ENCODE assay signal across 7 cellular contexts in genomic region chr6:36545767-36546663, GRCh38. TPM values are rescaled to one million over a fixed set of nuclear protein-coding genes. Genes with fewer than 3 reads are reported as not detected.
DNase-seq lines count a peak whose midpoint lies in the region; ATAC-seq and TF ChIP-seq lines count a peak whose summit lies in the region.

No MANE protein-coding gene starts in this region.

- no peaks in the 10 kb centered on the region for H3K9me3 Mint-ChIP-seq in activated naive CD4-positive, alpha-beta T cell treated with anti-CD3 and anti-CD28 coated beads, Interleukin-2, amount 10 ng/mL, durations not matched to agents 7 days and 5 days
- peaks cover 8% of the 10 kb centered on the region for H3K9me3 Mint-ChIP-seq in glutamatergic neuron (ENCODE audit: unreplicated experiment)
- no peaks in the 10 kb centered on the region for H3K9me3 Mint-ChIP-seq in osteocyte (ENCODE audit: unreplicated experiment)

- peak overlapping the region; percentile 98 for H3K27ac Mint-ChIP-seq in activated naive CD4-positive, alpha-beta T cell treated with anti-CD3 and anti-CD28 coated beads, Interleukin-2, amount 10 ng/mL, durations not matched to agents 7 days and 5 days
- H3K27ac Mint-ChIP-seq in glutamatergic neuron (ENCODE audit: unreplicated experiment) (peak overlapping the region; percentile 97), osteocyte (ENCODE audit: unreplicated experiment) (peak overlapping the region; percentile 94)

- peaks cover 7% of the 10 kb centered on the region for H3K27me3 Mint-ChIP-seq in activated naive CD4-positive, alpha-beta T cell treated with anti-CD3 and anti-CD28 coated beads, Interleukin-2, amount 10 ng/mL, durations not matched to agents 7 days and 5 days
- H3K27me3 Mint-ChIP-seq in glutamatergic neuron (ENCODE audit: unreplicated experiment) (peaks cover 5% of the 10 kb centered on the region), osteocyte (ENCODE audit: unreplicated experiment) (no peaks in the 10 kb centered on the region)

- H3K36me3 ChIP-seq in GM06990 (ENCODE audit: control insufficient read depth, insufficient read depth, low read length), result no peaks in the 10 kb centered on the region; the same call in 1 of the 2 replicates

- H3K27me3 ChIP-seq in GM06990 (replicated peaks; ENCODE audit: control insufficient read depth, insufficient read depth, low read length), result no peaks in the 10 kb centered on the region

- H3K4me3 ChIP-seq in GM06990 (replicated peaks; ENCODE audit: low read depth, low read length), result peak overlapping the region; percentile 96

- H3K4me3 Mint-ChIP-seq in activated naive CD4-positive, alpha-beta T cell treated with anti-CD3 and anti-CD28 coated beads, Interleukin-2, amount 10 ng/mL, durations not matched to agents 7 days and 5 days, result peak overlapping the region; percentile 90
- H3K4me3 Mint-ChIP-seq in glutamatergic neuron (ENCODE audit: unreplicated experiment) (peak overlapping the region; percentile 100), osteocyte (ENCODE audit: unreplicated experiment) (peak overlapping the region; percentile 98)

- CTCF ChIA-PET in activated naive CD4-positive, alpha-beta T cell treated with anti-CD3 and anti-CD28 coated beads, Interleukin-2, amount 10 ng/mL, durations not matched to agents 7 days and 5 days (lab: Charles Lee), result no interaction called here

- no peak for TF ChIP-seq CTCF in GM06990 (IDR thresholded peaks at IDR 0.05; ENCODE audit: insufficient read depth, low read length, poor library complexity, severe bottlenecking)
- no peak for TF ChIP-seq CTCF in glutamatergic neuron (IDR thresholded peaks at IDR 0.05; ENCODE audit: partially characterized antibody, unreplicated experiment)
- TF ChIP-seq CTCF in osteocyte (IDR thresholded peaks at IDR 0.05), result no peak

- H3K36me3 Mint-ChIP-seq in activated naive CD4-positive, alpha-beta T cell treated with anti-CD3 and anti-CD28 coated beads, Interleukin-2, amount 10 ng/mL, durations not matched to agents 7 days and 5 days, result peaks cover 38% of the 10 kb centered on the region
- H3K36me3 Mint-ChIP-seq in glutamatergic neuron (ENCODE audit: unreplicated experiment) (no peaks in the 10 kb centered on the region), osteocyte (ENCODE audit: unreplicated experiment) (peaks cover 4% of the 10 kb centered on the region)

- no peak for ATAC-seq in HG03460 (IDR thresholded peaks at IDR 0.05; ENCODE audit: unreplicated experiment)

- DNase-seq in GM06990 (ENCODE audit: extremely low read depth, insufficient read length) (no peak), NAMALWA (ENCODE audit: low spot score) (peak; percentile 65), glutamatergic neuron (no peak), osteocyte (ENCODE audit: extremely low spot score, unreplicated experiment) (no peak), NCI-H2107 (lab: John Stamatoyannopoulos, UW) (no peak)
- peak; percentile 36 for DNase-seq in activated naive CD4-positive, alpha-beta T cell treated with anti-CD3 and anti-CD28 coated beads, Interleukin-2, amount 10 ng/mL, durations not matched to agents 7 days and 5 days

- H3K4me1 Mint-ChIP-seq in activated naive CD4-positive, alpha-beta T cell treated with anti-CD3 and anti-CD28 coated beads, Interleukin-2, amount 10 ng/mL, durations not matched to agents 7 days and 5 days, result peaks cover 51% of the 10 kb centered on the region
- H3K4me1 Mint-ChIP-seq in glutamatergic neuron (ENCODE audit: low read depth, unreplicated experiment), result peaks cover 15% of the 10 kb centered on the region
- H3K4me1 Mint-ChIP-seq in osteocyte (ENCODE audit: unreplicated experiment), result peaks cover 46% of the 10 kb centered on the region

RNA-seq across cellular contexts. Expression of gene STK38, which starts 1.3 kb away (rescaled TPM):
- total RNA-seq in glutamatergic neuron (ENCODE audit: unreplicated experiment), result 55.1 TPM
- total RNA-seq in osteocyte, result 51.6 and 53.9 TPM in 2 replicates

RNA-seq across cellular contexts. Expression of gene SRSF3, which starts 48.1 kb away (rescaled TPM):
- 288 TPM for total RNA-seq in glutamatergic neuron (ENCODE audit: unreplicated experiment)
- 209 and 216 TPM in 2 replicates for total RNA-seq in osteocyte

Comparison
In these comparisons a context has a peak if more than half of its experiments do, and no peak if none do; other contexts are left out.
1. DNase-seq: peak in NAMALWA (single experiment) and activated naive CD4-positive, alpha-beta T cell treated with anti-CD3 and anti-CD28 coated beads, Interleukin-2, amount 10 ng/mL, durations not matched to agents 7 days and 5 days (single experiment); none in GM06990 (single experiment), glutamatergic neuron (single experiment), osteocyte (single experiment) and NCI-H2107 (single experiment).
2. Peak in every context shown above with its lines, with median percentiles within 50 percentile points of each other: H3K27ac Mint-ChIP-seq and H3K4me3 Mint-ChIP-seq.